27 cellular contexts compared by ENCODE assay signal in genomic region chr20:39479196-39479810, GRCh38.
"Had no signal": no experiment of that assay in that cellular context is flagged by ENCODE, and none has a peak within 500 bp of the region (broad histone marks: within the 10 kb centered on the region; RNA-seq: fewer than 3 reads in every experiment).

No MANE protein-coding gene starts in this region.

- H3K9me3 Mint-ChIP-seq: dendritic cell treated with granulocyte-macrophage colony-stimulating factor and Interleukin-4, amounts not matched to agents 40 ng/mL and 50 ng/mL, for 4 days; effector memory CD8-positive, alpha-beta T cell; endodermal cell; mesothelial cell of epicardium had no signal

- H3K4me3 Mint-ChIP-seq: dendritic cell treated with granulocyte-macrophage colony-stimulating factor and Interleukin-4, amounts not matched to agents 40 ng/mL and 50 ng/mL, for 4 days; effector memory CD8-positive, alpha-beta T cell; endodermal cell; immature natural killer cell; mesothelial cell of epicardium; naive B cell; naive thymus-derived CD8-positive, alpha-beta T cell had no signal

- H3K27me3 ChIP-seq: colonic mucosa, foreskin keratinocyte, gastroesophageal sphincter, hepatocyte, left lung had no signal

- H2AFZ ChIP-seq: hepatocyte had no signal

- FAIRE-seq: endometrium, frontal cortex, keratinocyte had no signal

- H3K79me2 ChIP-seq: hepatocyte had no signal

- H3K36me3 Mint-ChIP-seq: immature natural killer cell; mesothelial cell of epicardium; naive B cell; naive thymus-derived CD8-positive, alpha-beta T cell had no signal

- H3K4me1 ChIP-seq: colonic mucosa, foreskin keratinocyte, gastroesophageal sphincter, heart left ventricle, left lung, lower lobe of right lung had no signal

- H3K27me3 Mint-ChIP-seq: dendritic cell treated with granulocyte-macrophage colony-stimulating factor and Interleukin-4, amounts not matched to agents 40 ng/mL and 50 ng/mL, for 4 days; effector memory CD8-positive, alpha-beta T cell had no signal

- H3K36me3 ChIP-seq: colonic mucosa, gastroesophageal sphincter, heart left ventricle, left lung, lower lobe of right lung had no signal

- H3K27ac ChIP-seq: colonic mucosa, epithelial cell of prostate, foreskin keratinocyte, gastroesophageal sphincter, heart left ventricle, hepatocyte, left lung, lower lobe of right lung had no signal

- H3K4me3 ChIP-seq: colonic mucosa, gastroesophageal sphincter, heart left ventricle, hepatocyte, left lung, lower lobe of right lung, mucosa of descending colon had no signal

- H3K27ac Mint-ChIP-seq: dendritic cell treated with granulocyte-macrophage colony-stimulating factor and Interleukin-4, amounts not matched to agents 40 ng/mL and 50 ng/mL, for 4 days; effector memory CD8-positive, alpha-beta T cell; endodermal cell; immature natural killer cell; mesothelial cell of epicardium; naive B cell; naive thymus-derived CD8-positive, alpha-beta T cell had no signal

- ATAC-seq: effector memory CD8-positive, alpha-beta T cell; esophagus mucosa; foreskin keratinocyte; gastroesophageal sphincter; heart left ventricle; left cardiac atrium; left lung; left ventricle myocardium superior; lower lobe of right lung; mucosa of descending colon; naive thymus-derived CD8-positive, alpha-beta T cell had no signal

- H3K9me3 ChIP-seq: colonic mucosa, gastroesophageal sphincter, heart left ventricle, left lung, lower lobe of right lung, mucosa of descending colon had no signal

- DNase-seq: colonic mucosa; cortex of kidney; effector CD8-positive, alpha-beta T cell; effector memory CD8-positive, alpha-beta T cell; endodermal cell; erythroblast; foreskin keratinocyte; heart left ventricle; hypothalamus; immature natural killer cell; left cardiac atrium; left lung; left ventricle myocardium superior; lower lobe of right lung; mesenchymal stem cell; mucosa of descending colon; naive B cell; naive thymus-derived CD8-positive, alpha-beta T cell had no signal

- H3K4me1 Mint-ChIP-seq: immature natural killer cell; naive B cell; naive thymus-derived CD8-positive, alpha-beta T cell had no signal

- H3K4me2 ChIP-seq: hepatocyte had no signal
